ENCODE assay signal across 22 cellular contexts in the genomic region with DNA sequence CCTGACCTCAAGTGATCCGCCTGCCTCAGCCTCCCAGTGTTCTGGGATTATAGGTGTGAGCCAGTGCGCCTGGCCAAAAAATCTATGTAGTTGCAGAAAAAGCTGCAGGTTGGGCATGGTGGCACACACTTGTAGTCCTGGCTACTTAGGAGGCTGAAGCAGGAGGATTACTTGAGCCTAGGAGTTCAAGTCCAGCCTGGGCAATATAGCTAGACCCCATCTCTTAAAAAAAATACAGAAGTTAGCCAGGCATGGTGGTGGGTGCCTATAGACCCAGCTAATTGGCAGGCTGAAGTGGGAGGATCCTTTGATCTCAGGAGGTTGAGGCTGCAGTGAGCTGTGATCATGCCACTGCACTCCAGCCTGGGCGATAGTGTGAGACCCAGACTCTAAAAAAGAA.
"Had no signal": no experiment of that assay in that cellular context is flagged by ENCODE, and none has a peak within 500 bp of the region (broad histone marks: within the 10 kb centered on the region; RNA-seq: fewer than 3 reads in every experiment).

No MANE protein-coding gene starts in this region.

- H3K4me1 ChIP-seq: gastrocnemius medialis, left lung, lower lobe of right lung had no signal

- H3K27me3 ChIP-seq: esophagus muscularis mucosa, gastrocnemius medialis, heart right ventricle, left lung had no signal

- H3K9me3 ChIP-seq: esophagus muscularis mucosa, gastrocnemius medialis, heart right ventricle, left lung, lower lobe of right lung, mucosa of descending colon had no signal

- H3K36me3 Mint-ChIP-seq: mesothelial cell of epicardium, naive B cell had no signal

- H3K27ac Mint-ChIP-seq: mesothelial cell of epicardium had no signal

- FAIRE-seq: colon, endothelial cell of umbilical vein, islet of Langerhans, keratinocyte had no signal

- H3K4me3 ChIP-seq: coronary artery, esophagus muscularis mucosa, gastrocnemius medialis, heart right ventricle, left lung, lower lobe of right lung, mucosa of descending colon had no signal

- H3K27me3 Mint-ChIP-seq: naive B cell had no signal

- H3K4me3 Mint-ChIP-seq: mesothelial cell of epicardium, naive B cell had no signal

- H3K9me3 Mint-ChIP-seq: mesothelial cell of epicardium, naive B cell had no signal

- DNase-seq: effector CD8-positive, alpha-beta T cell; foreskin fibroblast; foreskin melanocyte; gastrocnemius medialis; glutamatergic neuron; head of caudate nucleus; heart right ventricle; hippocampal formation; left cardiac atrium; left lung; left ventricle myocardium superior; lower lobe of right lung; mesenchymal stem cell; mucosa of descending colon; naive B cell had no signal

- ATAC-seq: gastrocnemius medialis, heart right ventricle, left cardiac atrium, left lung, left ventricle myocardium superior, lower lobe of right lung, mucosa of descending colon had no signal

- H3K36me3 ChIP-seq: esophagus muscularis mucosa, gastrocnemius medialis, heart right ventricle, left lung, lower lobe of right lung had no signal

- H3K27ac ChIP-seq: coronary artery, esophagus muscularis mucosa, gastrocnemius medialis, heart right ventricle, left lung, lower lobe of right lung had no signal
